24 cellular contexts compared by ENCODE assay signal in the genomic region with DNA sequence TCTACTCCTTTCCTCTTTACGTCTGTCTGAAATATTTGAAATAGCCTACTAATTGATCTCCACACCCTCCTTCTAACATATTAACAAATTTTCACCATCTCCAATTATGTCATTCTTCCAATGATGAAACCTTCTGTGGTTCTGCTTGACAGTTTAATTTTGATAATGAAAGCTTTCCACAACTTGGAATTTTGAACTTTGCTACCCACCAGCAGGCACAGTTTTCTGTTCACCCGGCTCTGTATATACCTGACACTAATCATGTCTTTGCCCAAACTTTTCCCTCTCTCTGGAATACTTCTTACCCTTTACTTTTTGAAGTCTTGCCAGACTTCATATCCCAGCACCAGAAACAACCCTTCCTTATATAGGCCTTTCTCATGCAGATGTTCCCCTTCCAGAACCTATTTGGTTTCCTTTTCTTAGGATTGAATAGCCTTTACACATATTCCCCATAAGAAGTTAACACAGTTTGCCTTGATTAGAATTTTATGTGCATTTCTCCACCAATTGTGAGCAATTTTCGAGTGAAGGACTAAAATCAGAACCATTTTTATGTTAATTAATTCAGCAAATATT.
"Had no signal": no experiment of that assay in that cellular context is flagged by ENCODE, and none has a peak within 500 bp of the region (broad histone marks: within the 10 kb centered on the region; RNA-seq: fewer than 3 reads in every experiment).

No MANE protein-coding gene starts in this region.

- H3K4me1 ChIP-seq: pancreas, testis had no signal

- H3K9me3 Mint-ChIP-seq: naive B cell; nephron; stimulated activated memory B cell treated with anti-CD40 and anti-IgM and Interleukin-4, amounts not matched to agents 10 μg/mL and 1 μg/mL and 100 μg/mL, for 72 hours; stimulated activated naive CD8-positive, alpha-beta T cell treated with anti-CD3 and anti-CD28 coated beads, Interleukin-15, Interleukin-2, amounts not matched to agents 100 ng/mL and 50 ng/mL, for 24 hours had no signal

- H3K36me3 Mint-ChIP-seq: naive B cell had no signal

- FAIRE-seq: pancreas had no signal

- H3K27me3 ChIP-seq: esophagus muscularis mucosa, gastrocnemius medialis, heart right ventricle, testis, tibial nerve, upper lobe of right lung, vagina had no signal

- ATAC-seq: gastrocnemius medialis; heart right ventricle; left cardiac atrium; left ventricle myocardium superior; right cardiac atrium; stimulated activated memory B cell treated with anti-CD40 and anti-IgM and Interleukin-4, amounts not matched to agents 10 μg/mL and 1 μg/mL and 100 μg/mL, for 72 hours; upper lobe of right lung had no signal

- H3K4me3 ChIP-seq: esophagus muscularis mucosa, gastrocnemius medialis, heart right ventricle, pancreas, testis, tibial nerve, upper lobe of right lung, vagina had no signal

- H3K27me3 Mint-ChIP-seq: naive B cell; progenitor cell of endocrine pancreas; stimulated activated memory B cell treated with anti-CD40 and anti-IgM and Interleukin-4, amounts not matched to agents 10 μg/mL and 1 μg/mL and 100 μg/mL, for 72 hours; stimulated activated naive CD8-positive, alpha-beta T cell treated with anti-CD3 and anti-CD28 coated beads, Interleukin-15, Interleukin-2, amounts not matched to agents 100 ng/mL and 50 ng/mL, for 24 hours had no signal

- DNase-seq: effector memory CD4-positive, alpha-beta T cell; gastrocnemius medialis; heart right ventricle; kidney; left cardiac atrium; left ventricle myocardium superior; mesendoderm; naive B cell; occipital lobe; pancreas; right cardiac atrium; stimulated activated CD4-positive, alpha-beta T cell treated with anti-CD3 and anti-CD28 coated beads, Interleukin-15, amount 100 ng/mL, for 24 hours; stimulated activated CD4-positive, alpha-beta T cell treated with anti-CD3 and anti-CD28 coated beads, Interleukin-1b, Interleukin-23, amount 100 ng/mL, for 48 hours; stimulated activated CD4-positive, alpha-beta T cell treated with anti-CD3 and anti-CD28 coated beads, Interleukin-4, amount 100 ng/mL, for 24 hours; testis; upper lobe of right lung had no signal

- H3K9me3 ChIP-seq: esophagus muscularis mucosa, gastrocnemius medialis, heart right ventricle, pancreas, testis, tibial nerve, upper lobe of right lung, vagina had no signal

- H3K4me3 Mint-ChIP-seq: naive B cell; nephron; stimulated activated memory B cell treated with anti-CD40 and anti-IgM and Interleukin-4, amounts not matched to agents 10 μg/mL and 1 μg/mL and 100 μg/mL, for 72 hours; stimulated activated naive CD8-positive, alpha-beta T cell treated with anti-CD3 and anti-CD28 coated beads, Interleukin-15, Interleukin-2, amounts not matched to agents 100 ng/mL and 50 ng/mL, for 24 hours had no signal

- H3K36me3 ChIP-seq: esophagus muscularis mucosa, gastrocnemius medialis, heart right ventricle, pancreas, tibial nerve, upper lobe of right lung, vagina had no signal

- H3K27ac Mint-ChIP-seq: naive B cell; nephron; progenitor cell of endocrine pancreas; stimulated activated memory B cell treated with anti-CD40 and anti-IgM and Interleukin-4, amounts not matched to agents 10 μg/mL and 1 μg/mL and 100 μg/mL, for 72 hours; stimulated activated naive CD8-positive, alpha-beta T cell treated with anti-CD3 and anti-CD28 coated beads, Interleukin-15, Interleukin-2, amounts not matched to agents 100 ng/mL and 50 ng/mL, for 24 hours had no signal

- H3K27ac ChIP-seq: epithelial cell of prostate, esophagus muscularis mucosa, gastrocnemius medialis, heart right ventricle, pancreas, testis, upper lobe of right lung, vagina had no signal
